Comparison of ENCODE assay signal across 35 cellular contexts in the genomic region with DNA sequence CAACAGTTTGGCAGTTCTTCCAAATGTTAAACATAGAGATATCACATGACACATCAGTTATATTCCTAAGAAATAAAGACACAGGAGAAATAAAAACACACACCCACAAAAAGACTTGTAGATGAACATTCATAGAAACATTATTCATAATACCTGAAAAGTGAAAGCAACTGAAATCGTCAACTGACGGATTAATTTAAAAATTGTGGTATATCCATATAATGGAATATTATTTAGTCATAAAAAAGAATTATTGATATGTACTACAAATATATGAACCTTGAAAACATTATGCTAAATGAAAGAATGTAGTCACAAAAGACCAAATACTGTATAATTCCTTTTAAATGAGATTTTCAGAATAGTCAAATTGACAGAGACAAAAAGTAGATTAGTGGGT.
"Had no signal": no experiment of that assay in that cellular context is flagged by ENCODE, and none has a peak within 500 bp of the region (broad histone marks: within the 10 kb centered on the region; RNA-seq: fewer than 3 reads in every experiment).

No MANE protein-coding gene starts in this region.

- H3K36me3 ChIP-seq: MG63 had no signal

- H3K9ac ChIP-seq: KMS-11 had no signal

- H3K4me2 ChIP-seq: KMS-11 had no signal

- H3K9me3 ChIP-seq: MG63 had no signal

- DNase-seq: Karpas-422, Kasumi-1, KG1, MG63, MM.1S, MV-4-11, NCI-H1048, NCI-H1092, NCI-H1092 treated with DMSO at 0.1 percent for 48 hours, NCI-H1105, NCI-H1105 treated with DMSO at 0.1 percent for 48 hours, NCI-H1417, NCI-H1417 treated with DMSO at 0.1 percent for 48 hours, NCI-H1436, NCI-H1436 treated with DMSO at 0.1 percent for 48 hours, NCI-H146, NCI-H1694, NCI-H1694 treated with DMSO at 0.1 percent for 48 hours, NCI-H187, NCI-H187 treated with DMSO at 0.1 percent for 48 hours, NCI-H1930, NCI-H2029, NCI-H2029 treated with DMSO at 0.1 percent for 48 hours, NCI-H2081, NCI-H2081 treated with DMSO at 0.1 percent for 48 hours, NCI-H2107, NCI-H2171, NCI-H2171 treated with DMSO at 0.1 percent for 48 hours, NCI-H2227 treated with DMSO at 0.1 percent for 48 hours, NCI-H226, NCI-H345, NCI-H446, NCI-H446 treated with DMSO at 0.1 percent for 48 hours, NCI-H510A had no signal

- H3K27ac ChIP-seq: KMS-11 had no signal

- H3K27me3 ChIP-seq: MG63 had no signal

- H3K4me3 ChIP-seq: MG63 had no signal
